In the genomic region with DNA sequence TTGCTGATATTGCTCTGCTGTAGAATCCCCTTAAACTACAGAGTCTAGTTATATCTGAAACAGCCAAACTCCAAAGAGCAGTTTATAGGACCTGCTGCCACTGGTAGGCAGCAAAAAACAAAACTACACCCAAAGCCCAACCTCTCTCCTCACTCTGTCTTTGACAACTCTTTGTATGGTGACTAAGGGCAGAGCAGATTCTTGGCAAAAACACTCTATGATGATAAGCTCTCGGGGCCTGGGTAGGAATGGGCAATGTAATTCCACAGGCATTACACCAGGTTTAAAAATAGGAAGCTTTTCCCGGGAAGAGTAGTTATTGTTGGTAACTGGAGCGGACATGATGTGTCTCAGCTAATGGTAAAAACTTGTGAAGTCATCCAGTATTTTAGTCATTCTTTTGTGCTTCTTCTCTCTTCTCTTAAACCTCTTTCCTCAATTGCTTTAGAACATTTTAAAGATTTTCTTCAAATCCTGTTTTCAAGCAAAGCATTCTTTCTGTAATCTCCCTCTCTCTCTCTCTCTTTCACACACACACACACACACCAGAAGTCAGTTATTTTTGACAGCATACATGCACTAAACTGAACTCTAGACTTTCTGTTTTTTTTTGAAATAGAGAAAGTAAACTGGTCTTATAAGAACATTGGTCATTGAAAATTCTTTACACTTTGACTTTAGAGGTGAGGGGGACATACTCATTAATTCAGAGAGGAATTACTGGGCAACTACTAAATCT, we compare ENCODE assay signal across 11 cellular contexts.
A peak's percentile ranks its signal among the peaks of the same experiment; 100 is the strongest.
DNase-seq lines count a peak whose midpoint lies in the region; ATAC-seq, FAIRE-seq and TF ChIP-seq lines count a peak whose summit lies in the region.
"Had no signal": no experiment of that assay in that cellular context is flagged by ENCODE, and none has a peak within 500 bp of the region (broad histone marks: within the 10 kb centered on the region; RNA-seq: fewer than 3 reads in every experiment).

No MANE protein-coding gene starts in this region.

- no peak for ATAC-seq in HG02973 (IDR thresholded peaks at IDR 0.05; ENCODE audit: unreplicated experiment)

- no peak for TF ChIP-seq CTCF in astrocyte of the spinal cord (IDR thresholded peaks at IDR 0.05; ENCODE audit: low read depth, low read length)

- in situ Hi-C loops in astrocyte of the spinal cord (cut with HindIII; ENCODE audit: low sequenced_read_pairs) = no loop called here

- peak overlapping the region in 1 of 2 donors; percentile 8 for H3K9ac ChIP-seq in stomach smooth muscle (ENCODE audit: low read length in 2 of 2)

- H3K27me3 ChIP-seq in stomach smooth muscle (ENCODE audit: control insufficient read depth in 1 of 2, insufficient read depth in 2 of 2, low read length in 2 of 2) = no peaks in the 10 kb centered on the region

- peak; percentile 92 for FAIRE-seq in H54 (lab: Jason Lieb, UNC)
- FAIRE-seq: endothelial cell of umbilical vein had no signal

- no peaks in the 10 kb centered on the region for H3K4me1 ChIP-seq in stomach smooth muscle (ENCODE audit: control insufficient read depth, insufficient read depth, low read length)

- DNase-seq in H54 (ENCODE audit: insufficient read length, low spot score) (peak; percentile 23), astrocyte of the spinal cord (ENCODE audit: low read depth, low spot score) (peak; percentile 90), iris pigment epithelial cell (ENCODE audit: low read depth) (peak; percentile 55), NCI-H82 (lab: John Stamatoyannopoulos, UW) (no peak), KG1 (lab: John Stamatoyannopoulos, UW) (no peak), NCI-H2081 (lab: John Stamatoyannopoulos, UW) (no peak)
- DNase-seq: activated T-cell treated with anti-CD3 and anti-CD28 coated beads for 4 hours, NCI-H2029 treated with DMSO at 0.1 percent for 48 hours had no signal

- H3K36me3 ChIP-seq in stomach smooth muscle (ENCODE audit: control insufficient read depth in 2 of 2, insufficient read depth in 2 of 2, low read length in 2 of 2) = no peaks in the 10 kb centered on the region

- no peak overlapping the region for H3K4me3 ChIP-seq in astrocyte of the spinal cord (ENCODE audit: low read depth, low read length)
- no peak overlapping the region for H3K4me3 ChIP-seq in stomach smooth muscle (ENCODE audit: low read length in 2 of 2)

- no peak for TF ChIP-seq POLR2A in H54 (IDR thresholded peaks at IDR 0.05; ENCODE audit: low read depth, low read length)

- peak overlapping the region; percentile 66 for H3K27ac ChIP-seq in stomach smooth muscle (ENCODE audit: low read length)

- peaks cover 9 to 10% of the 10 kb centered on the region in 2 donors for H3K9me3 ChIP-seq in stomach smooth muscle (ENCODE audit: control insufficient read depth in 2 of 2, low read length in 2 of 2)

Comparison
In these comparisons a context has a peak if more than half of its experiments do, and no peak if none do; other contexts are left out.
1. DNase-seq: peak in H54 (single experiment), astrocyte of the spinal cord (single experiment) and iris pigment epithelial cell (single experiment); none in NCI-H82 (single experiment), KG1 (single experiment) and NCI-H2081 (0 of 2).